Comparison of ENCODE assay signal across 8 cellular contexts in genomic region chr5:140251527-140251973, GRCh38. TPM values are rescaled to one million over a fixed set of nuclear protein-coding genes. Genes with fewer than 3 reads are reported as not detected.
DNase-seq lines count a peak whose midpoint lies in the region; ATAC-seq and TF ChIP-seq lines count a peak whose summit lies in the region.

No MANE protein-coding gene starts in this region.

- H3K27ac ChIP-seq in SK-N-SH (ENCODE audit: low read depth in 2 of 2, low read length in 1 of 2) (peak overlapping the region in 1 of 2 experiments; percentile 96; a peak in 2 of 4 replicates), transverse colon (no peak overlapping the region)
- H3K27ac ChIP-seq in naive thymus-derived CD4-positive, alpha-beta T cell (ENCODE audit: low read depth, low read length): peak overlapping the region; percentile 47

- peak overlapping the region in 8 of 10 donors; percentile 9 to 64 (median 36) for H3K4me3 Mint-ChIP-seq in naive thymus-derived CD4-positive, alpha-beta T cell

- ATAC-seq in HG03045 (IDR thresholded peaks at IDR 0.05; ENCODE audit: unreplicated experiment): peak; percentile 45
- ATAC-seq in naive thymus-derived CD4-positive, alpha-beta T cell: peak; percentile 89

- H3K27ac Mint-ChIP-seq in naive thymus-derived CD4-positive, alpha-beta T cell: peak overlapping the region; percentile 57 to 95 (median 78)

- peaks cover 0 to 19% (median 4%) of the 10 kb centered on the region in 5 donors for H3K36me3 Mint-ChIP-seq in naive thymus-derived CD4-positive, alpha-beta T cell

- peak overlapping the region; percentile 54; the same call in 1 of the 2 replicates for H3K4me2 ChIP-seq in SK-N-SH

- H3K4me1 ChIP-seq in SK-N-SH (ENCODE audit: control insufficient read depth in 1 of 2, insufficient read depth in 2 of 2, low read depth in 1 of 2, low read length in 1 of 2): peaks cover 6 to 18% of the 10 kb centered on the region in 2 experiments
- H3K4me1 ChIP-seq in adipocyte (ENCODE audit: control insufficient read depth, insufficient read depth, low read length): peaks cover 24% of the 10 kb centered on the region
- H3K4me1 ChIP-seq in naive thymus-derived CD4-positive, alpha-beta T cell (ENCODE audit: control insufficient read depth in 2 of 2, insufficient read depth in 2 of 2, low read length in 2 of 2): peaks cover 8 to 20% of the 10 kb centered on the region in 2 donors
- peaks cover 4 to 41% (median 20%) of the 10 kb centered on the region in 4 donors for H3K4me1 ChIP-seq in transverse colon

- TF ChIP-seq CTCF in GM12865 (IDR thresholded peaks at IDR 0.05; ENCODE audit: insufficient read depth, low read depth, low read length, missing control alignments) (no peak), SK-N-SH (IDR thresholded peaks at IDR 0.05) (no peak), transverse colon (IDR thresholded peaks at IDR 0.05) (no peak)

- 0 out of 4 replicates have a peak, but pooled peaks of 1 of the 2 experiments have one; percentile 73 for TF ChIP-seq EP300 in SK-N-SH (IDR thresholded peaks at IDR 0.05; ENCODE audit: borderline replicate concordance in 1 of 2, low read depth in 1 of 2, low read length in 1 of 2)
- TF ChIP-seq EP300 in transverse colon (IDR thresholded peaks at IDR 0.05; ENCODE audit: low read depth): no peak

- no peak overlapping the region for H2AFZ ChIP-seq in SK-N-SH (ENCODE audit: low read depth)

- WGBS in SK-N-SH (ENCODE audit: low lambda C conversion rate): 4% methylated on average over 5 of the region's 5 CpGs
- WGBS in transverse colon (ENCODE audit: low coverage in 1 of 2), 2 donors: 52 to 64% methylated on average over 2 to 5 of the region's 5 CpGs

- peaks cover 78% of the 10 kb centered on the region for H3K79me2 ChIP-seq in SK-N-SH (ENCODE audit: insufficient read depth)

- POLR2A ChIA-PET in SK-N-SH (lab: Yijun Ruan, JAX): no interaction called here
- POLR2A ChIA-PET in naive thymus-derived CD4-positive, alpha-beta T cell (lab: Charles Lee): no interaction called here

- H3K4me3 ChIP-seq in GM12865 (ENCODE audit: low read depth, low read length) (no peak overlapping the region), SK-N-SH (ENCODE audit: low read depth in 2 of 2, low read length in 1 of 2) (no peak overlapping the region), adipocyte (ENCODE audit: low read length) (no peak overlapping the region), transverse colon (no peak overlapping the region)
- H3K4me3 ChIP-seq in naive thymus-derived CD4-positive, alpha-beta T cell (ENCODE audit: low read length): no peak overlapping the region

- DNase-seq in GM12865 (ENCODE audit: low read depth): peak; percentile 74
- no peak for DNase-seq in SK-N-SH
- peak; percentile 72 for DNase-seq in adipocyte (ENCODE audit: low read depth)
- DNase-seq in naive thymus-derived CD4-positive, alpha-beta T cell: peak in 8 of 9 donors; percentile 24 to 70 (median 38)
- no peak for DNase-seq in transverse colon
- no peak for DNase-seq in HuH-7 (ENCODE audit: low spot score)
- no peak for DNase-seq in HUDEP-2 (lab: John Stamatoyannopoulos, UW; ENCODE audit: unreplicated experiment in 76 of 76)

- H3K36me3 ChIP-seq in SK-N-SH (replicated peaks in 1 of 2; ENCODE audit: control insufficient read depth in 1 of 2, insufficient read depth in 2 of 2, low read length in 1 of 2): peaks cover 0 to 9% of the 10 kb centered on the region in 2 experiments
- H3K36me3 ChIP-seq in adipocyte (ENCODE audit: control insufficient read depth, insufficient read depth, low read length, severe bottlenecking): peaks cover 14% of the 10 kb centered on the region
- no peaks in the 10 kb centered on the region for H3K36me3 ChIP-seq in naive thymus-derived CD4-positive, alpha-beta T cell (ENCODE audit: control insufficient read depth in 2 of 3, insufficient read depth in 3 of 3, low read length in 3 of 3)
- H3K36me3 ChIP-seq in transverse colon: no peaks in the 10 kb centered on the region

- H3K9me3 ChIP-seq in SK-N-SH (no peaks in the 10 kb centered on the region), adipocyte (ENCODE audit: control insufficient read depth, low read length) (no peaks in the 10 kb centered on the region), transverse colon (no peaks in the 10 kb centered on the region)
- no peaks in the 10 kb centered on the region for H3K9me3 ChIP-seq in naive thymus-derived CD4-positive, alpha-beta T cell (ENCODE audit: control insufficient read depth in 2 of 3, low read length in 3 of 3)

- peak overlapping the region; percentile 58; the same call in 1 of the 2 replicates for H3K9ac ChIP-seq in SK-N-SH
- H3K9ac ChIP-seq in adipocyte (ENCODE audit: low read length): no peak overlapping the region

- intact Hi-C loops in naive thymus-derived CD4-positive, alpha-beta T cell (cut with micrococcal nuclease): loop anchor here in 1 of 2 donors (2.0 kb wide), 1 partner anchor 51 kb away; the partner anchor contains the start of gene PFDN1
- intact Hi-C loops in transverse colon (cut with DNase I; ENCODE audit: low total_unique reads): no loop called here

- in situ Hi-C loops in transverse colon (cut with MboI; ENCODE audit: low pct_ligation_motif_present in 1 of 4, low pct_unique_long_range_greater_than_20kb in 1 of 4, low sequenced_read_pairs in 3 of 4): no loop called here

- H3K9me3 Mint-ChIP-seq in naive thymus-derived CD4-positive, alpha-beta T cell: no peaks in the 10 kb centered on the region

- H3K9me2 ChIP-seq in SK-N-SH: no peaks in the 10 kb centered on the region

- TF ChIP-seq POLR2A in transverse colon (IDR thresholded peaks at IDR 0.05): no peak

- H4K20me1 ChIP-seq in SK-N-SH (ENCODE audit: insufficient read depth): no peaks in the 10 kb centered on the region

- no peaks in the 10 kb centered on the region for H3K27me3 Mint-ChIP-seq in naive thymus-derived CD4-positive, alpha-beta T cell

- no peak for TF ChIP-seq RAD21 in SK-N-SH (IDR thresholded peaks at IDR 0.05; ENCODE audit: low read length)

- H3K4me1 Mint-ChIP-seq in naive thymus-derived CD4-positive, alpha-beta T cell: peaks cover 27 to 54% (median 36%) of the 10 kb centered on the region in 7 donors

- H3K27me3 ChIP-seq in SK-N-SH (ENCODE audit: insufficient read depth): no peaks in the 10 kb centered on the region
- H3K27me3 ChIP-seq in adipocyte (replicated peaks; ENCODE audit: control insufficient read depth, insufficient read depth, low read length): no peaks in the 10 kb centered on the region
- no peaks in the 10 kb centered on the region for H3K27me3 ChIP-seq in naive thymus-derived CD4-positive, alpha-beta T cell (ENCODE audit: control insufficient read depth in 2 of 2, insufficient read depth in 2 of 2, low read length in 2 of 2)
- H3K27me3 ChIP-seq in transverse colon: no peaks in the 10 kb centered on the region

- CTCF ChIA-PET in SK-N-SH (lab: Yijun Ruan, JAX): interaction anchor here (1.1 to 4.4 kb wide), 3 partner anchors 95 to 100 kb away, joined by 4 to 24 read pairs (median 10); partner anchors contain the start of gene HBEGF
- CTCF ChIA-PET in naive thymus-derived CD4-positive, alpha-beta T cell (lab: Charles Lee): interaction anchor here (0.6 to 14.4 kb wide), 3 partner anchors 11 to 98 kb away, joined by 3 to 262 read pairs (median 4); partner anchors contain the start of gene HBEGF

- peaks cover 48% of the 10 kb centered on the region for H3F3A ChIP-seq in SK-N-SH (replicated peaks; ENCODE audit: insufficient read depth)

TF ChIP-seq in SK-N-SH, 30 proteins besides CTCF, POLR2A, EP300 and RAD21 (continues in another document):
- TF ChIP-seq NFIC (IDR thresholded peaks at IDR 0.05; ENCODE audit: borderline replicate concordance): peak; percentile 53; the same call in 1 of the 2 replicates
- TF ChIP-seq GATA2 (CRISPR knock-in tag; IDR thresholded peaks at IDR 0.05): no peak
- no peak for TF ChIP-seq POLR2AphosphoS5 (IDR thresholded peaks at IDR 0.05; ENCODE audit: low read depth, low read length)
- TF ChIP-seq MEF2A (IDR thresholded peaks at IDR 0.05; ENCODE audit: borderline replicate concordance, low read depth): peak; percentile 25; the same call in 1 of the 2 replicates
- TF ChIP-seq FOSL2 (IDR thresholded peaks at IDR 0.05; ENCODE audit: borderline replicate concordance, low read depth): peak; percentile 75
- TF ChIP-seq NRF1 (IDR thresholded peaks at IDR 0.05; ENCODE audit: low read depth, low read length): no peak
- TF ChIP-seq, protein P1, sequence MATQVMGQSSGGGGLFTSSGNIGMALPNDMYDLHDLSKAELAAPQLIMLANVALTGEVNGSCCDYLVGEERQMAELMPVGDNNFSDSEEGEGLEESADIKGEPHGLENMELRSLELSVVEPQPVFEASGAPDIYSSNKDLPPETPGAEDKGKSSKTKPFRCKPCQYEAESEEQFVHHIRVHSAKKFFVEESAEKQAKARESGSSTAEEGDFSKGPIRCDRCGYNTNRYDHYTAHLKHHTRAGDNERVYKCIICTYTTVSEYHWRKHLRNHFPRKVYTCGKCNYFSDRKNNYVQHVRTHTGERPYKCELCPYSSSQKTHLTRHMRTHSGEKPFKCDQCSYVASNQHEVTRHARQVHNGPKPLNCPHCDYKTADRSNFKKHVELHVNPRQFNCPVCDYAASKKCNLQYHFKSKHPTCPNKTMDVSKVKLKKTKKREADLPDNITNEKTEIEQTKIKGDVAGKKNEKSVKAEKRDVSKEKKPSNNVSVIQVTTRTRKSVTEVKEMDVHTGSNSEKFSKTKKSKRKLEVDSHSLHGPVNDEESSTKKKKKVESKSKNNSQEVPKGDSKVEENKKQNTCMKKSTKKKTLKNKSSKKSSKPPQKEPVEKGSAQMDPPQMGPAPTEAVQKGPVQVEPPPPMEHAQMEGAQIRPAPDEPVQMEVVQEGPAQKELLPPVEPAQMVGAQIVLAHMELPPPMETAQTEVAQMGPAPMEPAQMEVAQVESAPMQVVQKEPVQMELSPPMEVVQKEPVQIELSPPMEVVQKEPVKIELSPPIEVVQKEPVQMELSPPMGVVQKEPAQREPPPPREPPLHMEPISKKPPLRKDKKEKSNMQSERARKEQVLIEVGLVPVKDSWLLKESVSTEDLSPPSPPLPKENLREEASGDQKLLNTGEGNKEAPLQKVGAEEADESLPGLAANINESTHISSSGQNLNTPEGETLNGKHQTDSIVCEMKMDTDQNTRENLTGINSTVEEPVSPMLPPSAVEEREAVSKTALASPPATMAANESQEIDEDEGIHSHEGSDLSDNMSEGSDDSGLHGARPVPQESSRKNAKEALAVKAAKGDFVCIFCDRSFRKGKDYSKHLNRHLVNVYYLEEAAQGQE (IDR thresholded peaks at IDR 0.05; ENCODE audit: low read depth, low read length): 0 out of 2 replicates have a peak, but pooled peaks have one; percentile 51

RNA-seq across cellular contexts. Expression of gene PFDN1, which starts 51.4 kb away (rescaled TPM):
- polyA plus RNA-seq in SK-N-SH (2012; rRNA removed): 55.2 and 63.6 TPM in 2 replicates
- polyA plus RNA-seq in SK-N-SH (2012; cell fraction: cytosol; rRNA removed): 78.2 and 78.4 TPM in 2 replicates
- polyA plus RNA-seq in SK-N-SH (2012; cell fraction: nucleus; rRNA removed): 31.6 and 34.6 TPM in 2 replicates
- 10 to 100 TPM; 24.8 to 52.7 (median 28.2) TPM for total RNA-seq in naive thymus-derived CD4-positive, alpha-beta T cell
- polyA plus RNA-seq in naive thymus-derived CD4-positive, alpha-beta T cell: 100 to 1,000 TPM; 126 to 139 TPM
- 100 to 1,000 TPM in 2 of 4 donors, 10 to 100 TPM in 2; 72.9 to 230 (median 98.4) TPM for total RNA-seq in transverse colon

Comparison
In these comparisons a context has a peak if more than half of its experiments do, and no peak if none do; other contexts are left out.
1. DNase-seq: peak in GM12865 (single experiment), adipocyte (single experiment) and naive thymus-derived CD4-positive, alpha-beta T cell (8 of 9); none in SK-N-SH (single experiment), transverse colon (single experiment), HuH-7 (single experiment) and HUDEP-2 (0 of 76).